14 cellular contexts compared by ENCODE assay signal in the genomic region with DNA sequence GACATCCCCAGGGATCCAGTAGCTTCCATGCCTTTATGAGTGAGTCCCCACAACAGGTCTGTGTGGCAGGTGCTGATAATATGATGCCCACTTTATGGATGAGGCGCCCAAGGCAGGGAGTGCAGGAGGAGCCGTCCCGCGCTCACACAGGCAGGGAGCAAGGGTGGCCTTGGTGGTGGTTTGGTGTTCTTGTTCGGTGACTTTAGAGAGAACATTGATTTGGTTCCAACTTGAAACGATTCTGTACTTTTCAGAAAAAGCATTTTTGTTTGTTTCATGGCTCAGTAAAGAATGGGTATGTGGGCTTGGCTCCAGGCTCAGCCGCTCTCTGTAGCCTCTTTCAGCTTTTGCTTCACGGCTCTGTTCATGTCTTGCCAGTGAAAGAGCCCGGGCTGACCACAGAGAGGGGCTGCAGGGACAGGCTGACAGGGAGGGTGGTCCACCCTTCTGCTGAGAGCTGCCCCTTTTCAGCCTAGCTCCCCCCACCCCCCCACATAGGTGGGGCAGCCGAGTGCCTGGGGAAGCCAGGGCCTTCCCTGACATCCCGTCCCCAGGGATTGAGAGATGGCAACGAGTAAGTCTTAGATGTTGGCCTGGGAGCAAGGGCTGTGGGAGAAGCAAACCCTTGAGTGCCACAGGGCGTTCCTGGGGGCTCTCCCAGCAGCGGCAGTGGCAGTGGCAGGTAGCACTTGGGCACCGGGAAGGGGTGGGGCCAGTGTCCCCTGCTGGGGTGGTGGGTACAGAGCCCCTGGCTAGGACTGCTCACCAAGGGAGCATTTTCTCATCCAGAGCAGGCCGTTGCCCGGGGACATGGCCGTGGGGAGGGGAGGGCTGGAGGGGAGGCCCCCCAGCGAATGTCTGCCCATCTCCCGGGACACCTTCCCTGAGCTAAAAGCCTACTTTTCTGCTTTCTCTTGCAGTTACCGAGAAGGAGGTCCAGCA. TPM values are rescaled to one million over a fixed set of nuclear protein-coding genes. Genes with fewer than 3 reads are reported as not detected.
DNase-seq lines count a peak whose midpoint lies in the region; TF ChIP-seq lines count a peak whose summit lies in the region.
"Had no signal": no experiment of that assay in that cellular context is flagged by ENCODE, and none has a peak within 500 bp of the region (broad histone marks: within the 10 kb centered on the region; RNA-seq: fewer than 3 reads in every experiment).

No MANE protein-coding gene starts in this region.

- H3K9me3 ChIP-seq in AG04450 (ENCODE audit: control insufficient read depth, insufficient read depth, low read length): no peaks in the 10 kb centered on the region
- H3K9me3 ChIP-seq in prostate gland: no peaks in the 10 kb centered on the region
- H3K9me3 ChIP-seq: HAP-1 had no signal

- H3K4me1 ChIP-seq in prostate gland (replicated peaks): no peaks in the 10 kb centered on the region
- H3K4me1 ChIP-seq: HAP-1 had no signal

- TF ChIP-seq POLR2A in prostate gland (IDR thresholded peaks at IDR 0.05): no peak

- CTCF ChIA-PET in AG04450 (lab: Charles Lee) (no interaction called here), RWPE1 (lab: Yijun Ruan, JAX) (interaction anchor here (0.5 to 1.3 kb wide), 4 partner anchors 9 to 162 kb away, joined by 4 to 7 read pairs (median 4); no protein-coding TSS in a partner anchor)

- intact Hi-C loops in prostate gland (cut with DNase I): no loop called here

- H3K27ac ChIP-seq in AG04450 (ENCODE audit: low read depth, low read length): peak overlapping the region; percentile 0
- H3K27ac ChIP-seq in RWPE1: peak overlapping the region; percentile 95
- peak overlapping the region; percentile 55 to 69 for H3K27ac ChIP-seq in prostate gland

- TF ChIP-seq CTCF in AG04450 (IDR thresholded peaks at IDR 0.05; ENCODE audit: low read depth, low read length) (no peak), RWPE1 (conservative IDR thresholded peaks at IDR 0.05; ENCODE audit: low read depth) (no peak), prostate gland (IDR thresholded peaks at IDR 0.05) (no peak)

- POLR2A ChIA-PET in AG04450 (lab: Yijun Ruan, JAX) (interaction anchor here (0.9 to 1.6 kb wide), 2 partner anchors 14 to 28 kb away, joined by 3 read pairs; a partner anchor contains a TSS), RWPE1 (lab: Yijun Ruan, JAX; ENCODE audit: low non-redundant PET) (no interaction called here)

- H3K27me3 ChIP-seq in AG04450 (ENCODE audit: control insufficient read depth, insufficient read depth, low read length) (no peaks in the 10 kb centered on the region), prostate gland (replicated peaks; ENCODE audit: insufficient read depth) (no peaks in the 10 kb centered on the region)

- no peaks in the 10 kb centered on the region for H3K36me3 ChIP-seq in prostate gland
- H3K36me3 ChIP-seq: HAP-1 had no signal

- H3K4me3 ChIP-seq in AG04450 (ENCODE audit: low read depth, low read length) (no peak overlapping the region), prostate gland (no peak overlapping the region)
- H3K4me3 ChIP-seq: HAP-1 had no signal

- 29% methylated on average over 21 of the region's 21 CpGs for WGBS in prostate gland

- DNase-seq in AG04450 (ENCODE audit: low read depth, low spot score): no peak
- no peak for DNase-seq in RWPE1 (ENCODE audit: low spot score)
- DNase-seq in fibroblast of gingiva (ENCODE audit: low read depth): peak; percentile 67
- no peak for DNase-seq in prostate gland (ENCODE audit: low spot score)
- no peak for DNase-seq in T-helper 2 cell
- DNase-seq in effector CD8-positive, alpha-beta T cell (lab: John Stamatoyannopoulos, UW): no peak
- DNase-seq in NCI-H526 (lab: John Stamatoyannopoulos, UW): no peak
- DNase-seq in DMS 273 (lab: John Stamatoyannopoulos, UW; ENCODE audit: unreplicated experiment): no peak
- DNase-seq: activated CD4-positive, alpha-beta T cell treated with anti-CD3 and anti-CD28 coated beads for 1 hour; DMS53; left ventricle myocardium superior; stimulated activated CD4-positive, alpha-beta T cell treated with anti-CD3 and anti-CD28 coated beads, Interleukin-2, amount 100 ng/mL, for 48 hours; SW 1271 had no signal

RNA-seq across cellular contexts. Expression of a gene that starts 28.1 kb away (rescaled TPM):
- 68.3 and 69.9 TPM in 2 replicates for polyA plus RNA-seq in AG04450 (2011; rRNA removed)
- 57.8 and 68.3 TPM in 2 replicates for polyA minus RNA-seq in AG04450 (2011; rRNA and poly(A)+ RNA removed)
- total RNA-seq in prostate gland: 10 to 100 TPM; 19.1 to 28.5 TPM

Comparison
In these comparisons a context has a peak if more than half of its experiments do, and no peak if none do; other contexts are left out.
1. H3K27ac ChIP-seq: peak in every context shown above with its lines; median percentile 95 in RWPE1; 62 in prostate gland; 0 in AG04450.